ENCODE assay signal across 1 cellular context in the genomic region with DNA sequence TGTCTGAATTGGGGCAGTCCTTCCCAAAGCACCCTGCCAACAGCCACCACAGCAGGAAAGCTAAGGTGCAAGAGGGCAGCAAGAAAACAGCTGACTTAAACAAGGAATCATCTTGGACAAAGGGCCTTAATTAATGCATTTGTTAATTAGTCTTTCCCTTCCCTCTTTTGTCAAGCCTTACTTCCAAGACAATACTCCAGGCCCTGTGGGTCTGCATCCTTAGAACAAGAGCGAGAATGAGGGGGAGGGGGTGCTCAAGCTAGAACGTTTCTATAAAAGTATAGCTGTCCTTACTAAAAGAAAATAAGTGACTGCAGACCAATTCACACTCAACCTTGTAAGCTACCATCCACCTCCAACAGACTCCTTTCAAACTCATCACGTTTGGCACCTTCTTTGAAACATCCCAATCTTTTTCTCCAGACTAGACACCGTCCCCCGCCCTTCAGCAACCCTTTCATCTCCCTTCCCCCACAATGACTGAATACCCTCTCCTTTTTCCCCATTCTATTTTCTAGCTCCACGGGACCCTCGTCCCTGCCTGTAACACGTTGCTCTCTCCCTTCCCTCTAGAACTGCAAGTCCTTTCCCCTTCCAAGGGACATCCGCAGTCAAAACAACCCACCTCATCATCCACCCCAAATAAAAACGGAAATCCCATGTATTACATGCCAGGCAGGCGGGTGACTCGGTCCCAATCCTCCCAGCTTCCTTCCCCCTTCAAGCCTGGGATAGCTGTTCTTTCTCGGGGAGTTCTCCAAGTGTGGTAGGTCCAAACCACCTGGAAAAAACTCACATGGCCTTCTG.
TF ChIP-seq lines count a peak whose summit lies in the region.

No MANE protein-coding gene starts in this region.

TF ChIP-seq in H1, 55 proteins besides CTCF, POLR2A, EP300 and RAD21:
- TF ChIP-seq, protein P1, sequence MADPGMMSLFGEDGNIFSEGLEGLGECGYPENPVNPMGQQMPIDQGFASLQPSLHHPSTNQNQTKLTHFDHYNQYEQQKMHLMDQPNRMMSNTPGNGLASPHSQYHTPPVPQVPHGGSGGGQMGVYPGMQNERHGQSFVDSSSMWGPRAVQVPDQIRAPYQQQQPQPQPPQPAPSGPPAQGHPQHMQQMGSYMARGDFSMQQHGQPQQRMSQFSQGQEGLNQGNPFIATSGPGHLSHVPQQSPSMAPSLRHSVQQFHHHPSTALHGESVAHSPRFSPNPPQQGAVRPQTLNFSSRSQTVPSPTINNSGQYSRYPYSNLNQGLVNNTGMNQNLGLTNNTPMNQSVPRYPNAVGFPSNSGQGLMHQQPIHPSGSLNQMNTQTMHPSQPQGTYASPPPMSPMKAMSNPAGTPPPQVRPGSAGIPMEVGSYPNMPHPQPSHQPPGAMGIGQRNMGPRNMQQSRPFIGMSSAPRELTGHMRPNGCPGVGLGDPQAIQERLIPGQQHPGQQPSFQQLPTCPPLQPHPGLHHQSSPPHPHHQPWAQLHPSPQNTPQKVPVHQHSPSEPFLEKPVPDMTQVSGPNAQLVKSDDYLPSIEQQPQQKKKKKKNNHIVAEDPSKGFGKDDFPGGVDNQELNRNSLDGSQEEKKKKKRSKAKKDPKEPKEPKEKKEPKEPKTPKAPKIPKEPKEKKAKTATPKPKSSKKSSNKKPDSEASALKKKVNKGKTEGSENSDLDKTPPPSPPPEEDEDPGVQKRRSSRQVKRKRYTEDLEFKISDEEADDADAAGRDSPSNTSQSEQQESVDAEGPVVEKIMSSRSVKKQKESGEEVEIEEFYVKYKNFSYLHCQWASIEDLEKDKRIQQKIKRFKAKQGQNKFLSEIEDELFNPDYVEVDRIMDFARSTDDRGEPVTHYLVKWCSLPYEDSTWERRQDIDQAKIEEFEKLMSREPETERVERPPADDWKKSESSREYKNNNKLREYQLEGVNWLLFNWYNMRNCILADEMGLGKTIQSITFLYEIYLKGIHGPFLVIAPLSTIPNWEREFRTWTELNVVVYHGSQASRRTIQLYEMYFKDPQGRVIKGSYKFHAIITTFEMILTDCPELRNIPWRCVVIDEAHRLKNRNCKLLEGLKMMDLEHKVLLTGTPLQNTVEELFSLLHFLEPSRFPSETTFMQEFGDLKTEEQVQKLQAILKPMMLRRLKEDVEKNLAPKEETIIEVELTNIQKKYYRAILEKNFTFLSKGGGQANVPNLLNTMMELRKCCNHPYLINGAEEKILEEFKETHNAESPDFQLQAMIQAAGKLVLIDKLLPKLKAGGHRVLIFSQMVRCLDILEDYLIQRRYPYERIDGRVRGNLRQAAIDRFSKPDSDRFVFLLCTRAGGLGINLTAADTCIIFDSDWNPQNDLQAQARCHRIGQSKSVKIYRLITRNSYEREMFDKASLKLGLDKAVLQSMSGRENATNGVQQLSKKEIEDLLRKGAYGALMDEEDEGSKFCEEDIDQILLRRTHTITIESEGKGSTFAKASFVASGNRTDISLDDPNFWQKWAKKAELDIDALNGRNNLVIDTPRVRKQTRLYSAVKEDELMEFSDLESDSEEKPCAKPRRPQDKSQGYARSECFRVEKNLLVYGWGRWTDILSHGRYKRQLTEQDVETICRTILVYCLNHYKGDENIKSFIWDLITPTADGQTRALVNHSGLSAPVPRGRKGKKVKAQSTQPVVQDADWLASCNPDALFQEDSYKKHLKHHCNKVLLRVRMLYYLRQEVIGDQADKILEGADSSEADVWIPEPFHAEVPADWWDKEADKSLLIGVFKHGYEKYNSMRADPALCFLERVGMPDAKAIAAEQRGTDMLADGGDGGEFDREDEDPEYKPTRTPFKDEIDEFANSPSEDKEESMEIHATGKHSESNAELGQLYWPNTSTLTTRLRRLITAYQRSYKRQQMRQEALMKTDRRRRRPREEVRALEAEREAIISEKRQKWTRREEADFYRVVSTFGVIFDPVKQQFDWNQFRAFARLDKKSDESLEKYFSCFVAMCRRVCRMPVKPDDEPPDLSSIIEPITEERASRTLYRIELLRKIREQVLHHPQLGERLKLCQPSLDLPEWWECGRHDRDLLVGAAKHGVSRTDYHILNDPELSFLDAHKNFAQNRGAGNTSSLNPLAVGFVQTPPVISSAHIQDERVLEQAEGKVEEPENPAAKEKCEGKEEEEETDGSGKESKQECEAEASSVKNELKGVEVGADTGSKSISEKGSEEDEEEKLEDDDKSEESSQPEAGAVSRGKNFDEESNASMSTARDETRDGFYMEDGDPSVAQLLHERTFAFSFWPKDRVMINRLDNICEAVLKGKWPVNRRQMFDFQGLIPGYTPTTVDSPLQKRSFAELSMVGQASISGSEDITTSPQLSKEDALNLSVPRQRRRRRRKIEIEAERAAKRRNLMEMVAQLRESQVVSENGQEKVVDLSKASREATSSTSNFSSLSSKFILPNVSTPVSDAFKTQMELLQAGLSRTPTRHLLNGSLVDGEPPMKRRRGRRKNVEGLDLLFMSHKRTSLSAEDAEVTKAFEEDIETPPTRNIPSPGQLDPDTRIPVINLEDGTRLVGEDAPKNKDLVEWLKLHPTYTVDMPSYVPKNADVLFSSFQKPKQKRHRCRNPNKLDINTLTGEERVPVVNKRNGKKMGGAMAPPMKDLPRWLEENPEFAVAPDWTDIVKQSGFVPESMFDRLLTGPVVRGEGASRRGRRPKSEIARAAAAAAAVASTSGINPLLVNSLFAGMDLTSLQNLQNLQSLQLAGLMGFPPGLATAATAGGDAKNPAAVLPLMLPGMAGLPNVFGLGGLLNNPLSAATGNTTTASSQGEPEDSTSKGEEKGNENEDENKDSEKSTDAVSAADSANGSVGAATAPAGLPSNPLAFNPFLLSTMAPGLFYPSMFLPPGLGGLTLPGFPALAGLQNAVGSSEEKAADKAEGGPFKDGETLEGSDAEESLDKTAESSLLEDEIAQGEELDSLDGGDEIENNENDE (IDR thresholded peaks at IDR 0.05; ENCODE audit: insufficient replicate concordance, low read length) = peak; percentile 40
- no peak for TF ChIP-seq CHD2 (IDR thresholded peaks at IDR 0.05; ENCODE audit: low read length)
- no peak for TF ChIP-seq SP4 (IDR thresholded peaks at IDR 0.05; ENCODE audit: low read length)
- no peak for TF ChIP-seq CTBP2 (IDR thresholded peaks at IDR 0.05; ENCODE audit: borderline replicate concordance, insufficient read depth, insufficient read length, low read length)
- peak; percentile 58; the same call in 1 of the 2 replicates for TF ChIP-seq CHD1 (IDR thresholded peaks at IDR 0.05; ENCODE audit: low read depth, low read length)
- peak; percentile 56 for TF ChIP-seq ASH2L (IDR thresholded peaks at IDR 0.05; ENCODE audit: low read length)
- TF ChIP-seq SP1 (IDR thresholded peaks at IDR 0.05; ENCODE audit: low read depth, low read length) = peak; percentile 45; the same call in 1 of the 2 replicates
- TF ChIP-seq ZNF274 (IDR thresholded peaks at IDR 0.05; ENCODE audit: borderline replicate concordance, extremely low read depth, low read length) = no peak
- TF ChIP-seq SIRT6 (IDR thresholded peaks at IDR 0.05; ENCODE audit: low read length) = no peak
- TF ChIP-seq SIN3A (conservative IDR thresholded peaks at IDR 0.05 in 1 of 2, IDR thresholded peaks at IDR 0.05 in 1 of 2; ENCODE audit: low read depth in 1 of 2, low read length in 2 of 2) = 0 out of 4 replicates have a peak, but pooled peaks of 1 of the 2 experiments have one; percentile 17
- TF ChIP-seq TEAD4 (IDR thresholded peaks at IDR 0.05; ENCODE audit: low read depth, low read length) = 0 out of 2 replicates have a peak, but pooled peaks have one; percentile 0
- no peak for TF ChIP-seq GABPA (IDR thresholded peaks at IDR 0.05; ENCODE audit: borderline replicate concordance, insufficient read depth, low read length)
- no peak for TF ChIP-seq BCL11A (IDR thresholded peaks at IDR 0.05; ENCODE audit: low read depth in 2 of 2, low read length in 2 of 2)
- peak; percentile 75 for TF ChIP-seq SAP30 (IDR thresholded peaks at IDR 0.05; ENCODE audit: insufficient read depth, insufficient replicate concordance, low read length)
- TF ChIP-seq, protein P2, sequence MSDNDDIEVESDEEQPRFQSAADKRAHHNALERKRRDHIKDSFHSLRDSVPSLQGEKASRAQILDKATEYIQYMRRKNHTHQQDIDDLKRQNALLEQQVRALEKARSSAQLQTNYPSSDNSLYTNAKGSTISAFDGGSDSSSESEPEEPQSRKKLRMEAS (IDR thresholded peaks at IDR 0.05) = 0 out of 2 replicates have a peak, but pooled peaks have one; percentile 28
- no peak for TF ChIP-seq HDAC6 (IDR thresholded peaks at IDR 0.05; ENCODE audit: low read depth, low read length)
- no peak for TF ChIP-seq SRF (IDR thresholded peaks at IDR 0.05; ENCODE audit: low read depth, low read length)
- TF ChIP-seq FOSL1 (IDR thresholded peaks at IDR 0.05; ENCODE audit: insufficient read depth, low read depth, low read length) = no peak
- no peak for TF ChIP-seq YY1 (IDR thresholded peaks at IDR 0.05; ENCODE audit: low read depth, low read length)
- TF ChIP-seq BRCA1 (IDR thresholded peaks at IDR 0.05; ENCODE audit: low read depth, low read length) = no peak
- TF ChIP-seq TBP (IDR thresholded peaks at IDR 0.05; ENCODE audit: low read depth, low read length) = 0 out of 2 replicates have a peak, but pooled peaks have one; percentile 12
- TF ChIP-seq TAF1 (IDR thresholded peaks at IDR 0.05; ENCODE audit: low read depth, low read length) = no peak
- no peak for TF ChIP-seq RXRA (IDR thresholded peaks at IDR 0.05; ENCODE audit: insufficient read depth, low read depth, low read length)
